In the genomic region with DNA sequence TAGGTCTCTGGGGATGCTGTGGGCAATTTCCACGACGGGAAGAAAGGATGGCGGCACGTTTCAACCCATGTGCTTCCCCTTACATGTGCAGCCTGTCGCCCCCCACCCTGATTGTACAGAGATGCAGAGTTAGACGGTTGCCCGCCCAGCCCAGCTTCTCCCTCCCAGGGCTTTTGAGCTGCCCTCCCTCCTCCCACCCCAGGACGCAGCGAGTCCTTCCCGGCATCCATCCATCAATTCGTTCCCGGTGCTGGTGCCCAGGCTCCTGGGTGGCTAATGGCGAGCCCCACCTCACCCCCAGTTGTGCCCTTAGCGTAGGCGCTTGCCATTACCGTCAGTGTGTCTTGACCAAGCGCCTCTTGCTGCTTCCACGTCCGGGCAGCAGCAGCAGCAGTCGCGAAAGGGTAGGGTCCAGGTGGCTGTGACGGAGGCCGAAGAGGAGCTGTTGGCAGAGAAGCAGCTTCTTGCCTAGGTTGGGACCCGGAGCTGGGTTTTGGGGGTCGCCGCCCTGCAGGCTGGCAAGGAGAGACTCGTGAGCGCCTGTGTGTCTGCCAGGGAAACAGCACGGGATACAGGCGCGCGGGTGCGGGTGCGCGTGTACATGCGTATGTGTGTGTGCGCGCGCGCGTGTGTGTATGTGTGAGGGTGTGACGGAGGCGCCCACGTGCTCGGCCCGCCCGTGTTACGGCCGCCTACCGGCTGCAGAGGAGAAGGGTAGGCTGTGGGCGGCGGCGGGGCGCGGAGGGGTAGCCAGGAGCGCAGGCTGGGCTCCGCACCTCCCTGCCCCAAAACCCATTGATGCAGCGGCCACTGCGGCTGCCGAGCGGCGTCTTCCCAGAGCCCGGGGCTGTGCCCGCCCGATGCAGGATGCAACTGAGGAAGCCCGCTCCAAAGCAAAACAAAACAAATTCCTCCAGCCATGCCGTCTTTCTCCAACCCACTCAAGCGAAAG, we compare ENCODE assay signal across 8 cellular contexts. TPM values are rescaled to one million over a fixed set of nuclear protein-coding genes. Genes with fewer than 3 reads are reported as not detected.
DNase-seq lines count a peak whose midpoint lies in the region; ATAC-seq, FAIRE-seq and TF ChIP-seq lines count a peak whose summit lies in the region.
"Had no signal": no experiment of that assay in that cellular context is flagged by ENCODE, and none has a peak within 500 bp of the region (broad histone marks: within the 10 kb centered on the region; RNA-seq: fewer than 3 reads in every experiment).

Gene SLC6A15 (minus strand): TSS at position 609 of the 952 bp plus-strand sequence. CDS start 20,679 bp downstream, outside the sequence.

- H3K27ac ChIP-seq in WERI-Rb-1 (peak within 1 kb of the TSS; percentile 83), muscle layer of duodenum (ENCODE audit: low read length) (no peak within 1 kb of the TSS), OCI-LY7 (ENCODE audit: low read depth, low read length, poor library complexity, severe bottlenecking) (no peak within 1 kb of the TSS)

- H3K36me3 ChIP-seq in WERI-Rb-1, result no peaks in the 10 kb centered on the region
- no peaks in the 10 kb centered on the region for H3K36me3 ChIP-seq in muscle layer of duodenum (ENCODE audit: control insufficient read depth in 1 of 2, insufficient read depth in 2 of 2, low read length in 2 of 2)
- no peaks in the 10 kb centered on the region for H3K36me3 ChIP-seq in OCI-LY7 (ENCODE audit: insufficient read depth, low read length)

- H3K9me3 ChIP-seq in WERI-Rb-1 (ENCODE audit: severe bottlenecking), result no peaks in the 10 kb centered on the region
- H3K9me3 ChIP-seq in muscle layer of duodenum (ENCODE audit: control insufficient read depth in 1 of 2, low read length in 2 of 2), result no peaks in the 10 kb centered on the region
- H3K9me3 ChIP-seq in OCI-LY7 (ENCODE audit: low read length), result no peaks in the 10 kb centered on the region

- POLR2A ChIA-PET in OCI-LY7 (lab: Charles Lee), result no interaction called here

- no peaks in the 10 kb centered on the region for H3K79me2 ChIP-seq in OCI-LY7 (ENCODE audit: insufficient read depth, low read depth, low read length)

- H3K4me3 ChIP-seq in WERI-Rb-1 (ENCODE audit: low read depth, low read length) (peak within 1 kb of the TSS; percentile 73), muscle layer of duodenum (ENCODE audit: low read depth in 1 of 2, low read length in 2 of 2) (peak within 1 kb of the TSS; percentile 55 to 66), OCI-LY7 (ENCODE audit: low read depth, low read length, poor library complexity, severe bottlenecking) (no peak within 1 kb of the TSS)

- TF ChIP-seq CTCF in WERI-Rb-1 (IDR thresholded peaks at IDR 0.05; ENCODE audit: low read depth, low read length) (peak; percentile 63), OCI-LY7 (conservative IDR thresholded peaks at IDR 0.05; ENCODE audit: low read length) (no peak)

- H2AFZ ChIP-seq in OCI-LY7 (ENCODE audit: low read length), result no peak within 1 kb of the TSS

- H3K4me1 ChIP-seq in muscle layer of duodenum (ENCODE audit: control insufficient read depth in 1 of 2, insufficient read depth in 2 of 2, low read length in 2 of 2) (peaks cover 0 to 25% of the 10 kb centered on the region in 2 donors), OCI-LY7 (ENCODE audit: insufficient read depth, low read length, poor library complexity, severe bottlenecking) (no peaks in the 10 kb centered on the region)

- H3K27me3 ChIP-seq in WERI-Rb-1 (ENCODE audit: insufficient read depth, low read depth, severe bottlenecking), result no peaks in the 10 kb centered on the region
- H3K27me3 ChIP-seq in muscle layer of duodenum (ENCODE audit: low read depth, low read length), result peaks cover 18% of the 10 kb centered on the region

- CTCF ChIA-PET in OCI-LY7 (lab: Charles Lee; ENCODE audit: unreplicated experiment), result no interaction called here

- H4K20me1 ChIP-seq in OCI-LY7 (ENCODE audit: insufficient read depth, low read length), result no peaks in the 10 kb centered on the region

- BruUV-seq in OCI-LY7 (replicated peaks; lab: Mats Ljungman, UMichigan), result no TSS peak

- ATAC-seq in GM18505 (IDR thresholded peaks at IDR 0.05; ENCODE audit: unreplicated experiment), result peak; percentile 80

- no peaks in the 10 kb centered on the region for H3K9me2 ChIP-seq in OCI-LY7 (ENCODE audit: insufficient read depth, low read length)

- TF ChIP-seq POLR2A in GM18505 (IDR thresholded peaks at IDR 0.05; ENCODE audit: borderline replicate concordance, extremely low read depth, insufficient read depth, insufficient read length), result no peak

- DNase-seq in NCI-H1105 treated with DMSO at 0.1 percent for 48 hours (lab: John Stamatoyannopoulos, UW) (peak; percentile 77), WERI-Rb-1 (peak; percentile 94), fibroblast of gingiva (ENCODE audit: low read depth) (peak; percentile 96), urothelium cell line (ENCODE audit: low spot score) (peak; percentile 83), OCI-LY7 (ENCODE audit: low spot score) (no peak)

- intact Hi-C loops in OCI-LY7 (cut with micrococcal nuclease; ENCODE audit: unreplicated experiment), result no loop called here

- no peak for FAIRE-seq in urothelium cell line (lab: Jason Lieb, UNC)

- no peak within 1 kb of the TSS for H3K4me2 ChIP-seq in OCI-LY7 (ENCODE audit: low read length)

RNA-seq across cellular contexts. Expression of gene SLC6A15, which starts in this region (rescaled TPM):
- not detected in 2 replicates for total RNA-seq in OCI-LY7 (2014; rRNA removed; shearing (Covaris generic))
- not detected in 2 replicates for total RNA-seq in OCI-LY7 (2022)
- total RNA-seq: activated CD8-positive, alpha-beta memory T cell treated with anti-CD3 and anti-CD28 coated beads for 36 hours had no signal
